ENCODE assay signal across 16 cellular contexts in the genomic region with DNA sequence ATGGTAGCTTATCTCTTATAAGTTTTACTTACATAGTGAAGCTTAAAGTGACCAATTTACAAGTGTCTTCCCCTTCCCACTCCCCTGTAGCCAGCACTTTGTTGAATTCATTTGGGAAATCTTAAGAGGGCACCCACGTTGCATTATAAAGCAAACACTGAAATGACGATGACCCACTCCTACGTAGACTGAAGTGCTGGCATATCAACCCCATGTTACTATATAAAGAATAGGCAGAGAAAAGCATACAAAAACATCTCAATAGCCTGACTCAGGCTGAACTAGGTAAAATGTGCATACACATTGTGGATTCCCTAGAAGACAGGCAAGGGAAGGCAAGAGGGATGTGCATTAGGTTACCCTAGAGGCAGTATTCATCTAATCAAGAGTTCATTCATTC.
DNase-seq lines count a peak whose midpoint lies in the region; ATAC-seq, FAIRE-seq and TF ChIP-seq lines count a peak whose summit lies in the region.
"Had no signal": no experiment of that assay in that cellular context is flagged by ENCODE, and none has a peak within 500 bp of the region (broad histone marks: within the 10 kb centered on the region; RNA-seq: fewer than 3 reads in every experiment).

No MANE protein-coding gene starts in this region.

- H3K9ac ChIP-seq in HUES64 (ENCODE audit: low read depth, low read length) = peak overlapping the region; percentile 23; the same call in 1 of the 2 replicates
- H3K9ac ChIP-seq in astrocyte (ENCODE audit: low read length) = no peak overlapping the region
- H3K9ac ChIP-seq: GM23248 had no signal

- intact Hi-C loops in lower lobe of right lung (cut with DNase I) = no loop called here
- intact Hi-C loops in Caco-2 (cut with micrococcal nuclease; ENCODE audit: unreplicated experiment) = no loop called here
- intact Hi-C loops in uterus (cut with DNase I; ENCODE audit: low total_unique reads) = no loop called here

- no peaks in the 10 kb centered on the region for H3K36me3 ChIP-seq in HUES64 (ENCODE audit: insufficient read depth, low read length)
- no peaks in the 10 kb centered on the region for H3K36me3 ChIP-seq in astrocyte (ENCODE audit: insufficient read depth, low read length)
- no peaks in the 10 kb centered on the region for H3K36me3 ChIP-seq in lower lobe of right lung
- H3K36me3 ChIP-seq in Caco-2 (ENCODE audit: control insufficient read depth, insufficient read depth, low read length) = no peaks in the 10 kb centered on the region
- H3K36me3 ChIP-seq in uterus = no peaks in the 10 kb centered on the region
- H3K36me3 ChIP-seq: adrenal gland, gastroesophageal sphincter had no signal

- H3K27ac ChIP-seq in HUES64 (ENCODE audit: low read depth, low read length) (peak overlapping the region; percentile 95), astrocyte (ENCODE audit: low read depth, low read length) (peak overlapping the region; percentile 54), lower lobe of right lung (no peak overlapping the region), uterus (no peak overlapping the region)
- H3K27ac ChIP-seq: adrenal gland, GM23248 had no signal

- DNase-seq in DMS53 treated with DMSO at 0.1 percent for 48 hours (lab: John Stamatoyannopoulos, UW; ENCODE audit: unreplicated experiment) = peak; percentile 60
- DNase-seq in astrocyte (ENCODE audit: low read depth) = peak; percentile 83
- no peak for DNase-seq in lower lobe of right lung
- DNase-seq in cerebellar nuclear complex (lab: John Stamatoyannopoulos, UW) = no peak
- DNase-seq in stimulated activated CD4-positive, alpha-beta T cell treated with anti-CD3 and anti-CD28 coated beads, Interleukin-4, amount 100 ng/mL, for 24 hours = no peak
- DNase-seq in Caco-2 = no peak
- DNase-seq in uterus = no peak
- DNase-seq: activated CD8-positive, alpha-beta T cell treated with anti-CD3 and anti-CD28 coated beads, Interleukin-2, amount 10 ng/mL, durations not matched to agents 7 days and 5 days; MM.1S; right cardiac atrium; stimulated activated CD4-positive, alpha-beta T cell treated with anti-CD3 and anti-CD28 coated beads, Interleukin-1b, Interleukin-23, amount 100 ng/mL, for 48 hours had no signal

- POLR2A ChIA-PET in Caco-2 (lab: Charles Lee) = no interaction called here

- H3K4me1 ChIP-seq in HUES64 (ENCODE audit: insufficient read depth, low read length) (peaks cover 83% of the 10 kb centered on the region), astrocyte (ENCODE audit: insufficient read depth, low read length) (peaks cover 22% of the 10 kb centered on the region), lower lobe of right lung (no peaks in the 10 kb centered on the region), Caco-2 (no peaks in the 10 kb centered on the region), uterus (no peaks in the 10 kb centered on the region)
- H3K4me1 ChIP-seq: adrenal gland, gastroesophageal sphincter had no signal

- H2AFZ ChIP-seq in astrocyte (ENCODE audit: low read depth, low read length) = no peak overlapping the region
- H2AFZ ChIP-seq: GM23248 had no signal

- H3K27me3 ChIP-seq in HUES64 (ENCODE audit: insufficient read depth, low read length) (no peaks in the 10 kb centered on the region), astrocyte (ENCODE audit: insufficient read depth, low read length) (no peaks in the 10 kb centered on the region), lower lobe of right lung (ENCODE audit: low read depth) (no peaks in the 10 kb centered on the region), Caco-2 (replicated peaks; ENCODE audit: control insufficient read depth, insufficient read depth, low read length) (no peaks in the 10 kb centered on the region), uterus (no peaks in the 10 kb centered on the region)
- H3K27me3 ChIP-seq: adrenal gland, gastroesophageal sphincter had no signal

- BruUV-seq in Caco-2 (replicated peaks; lab: Mats Ljungman, UMichigan) = no TSS peak

- peak overlapping the region; percentile 56 for H3K4me2 ChIP-seq in astrocyte (ENCODE audit: low read length)

- H3K4me1 Mint-ChIP-seq in astrocyte (ENCODE audit: low read depth, unreplicated experiment) = peaks cover 42% of the 10 kb centered on the region
- peaks cover 9% of the 10 kb centered on the region for H3K4me1 Mint-ChIP-seq in Caco-2 (ENCODE audit: low read depth, unreplicated experiment)

- H3K4me3 ChIP-seq in HUES64 (ENCODE audit: low read length) = no peak overlapping the region
- H3K4me3 ChIP-seq in astrocyte (ENCODE audit: insufficient read depth, low read depth, low read length) = no peak overlapping the region
- H3K4me3 ChIP-seq in lower lobe of right lung = no peak overlapping the region
- H3K4me3 ChIP-seq in Caco-2 (ENCODE audit: low read depth, low read length) = no peak overlapping the region
- no peak overlapping the region for H3K4me3 ChIP-seq in uterus
- H3K4me3 ChIP-seq: adrenal gland, gastroesophageal sphincter, GM23248 had no signal

- H3K9me3 ChIP-seq in HUES64 (ENCODE audit: insufficient read depth, low read depth, low read length) = no peaks in the 10 kb centered on the region
- H3K9me3 ChIP-seq in astrocyte (ENCODE audit: insufficient read depth, low read depth, low read length) = no peaks in the 10 kb centered on the region
- no peaks in the 10 kb centered on the region for H3K9me3 ChIP-seq in lower lobe of right lung
- H3K9me3 ChIP-seq in Caco-2 = no peaks in the 10 kb centered on the region
- no peaks in the 10 kb centered on the region for H3K9me3 ChIP-seq in uterus
- H3K9me3 ChIP-seq: adrenal gland, gastroesophageal sphincter had no signal

- peaks cover 3% of the 10 kb centered on the region for H3K36me3 Mint-ChIP-seq in astrocyte (ENCODE audit: low read depth, unreplicated experiment)
- H3K36me3 Mint-ChIP-seq in Caco-2 (ENCODE audit: insufficient read depth, unreplicated experiment) = peaks cover 7% of the 10 kb centered on the region

- WGBS in HUES64 = 47% methylated on average over 3 of the region's 3 CpGs

- H3K27me3 Mint-ChIP-seq in astrocyte (ENCODE audit: low read depth, unreplicated experiment) (no peaks in the 10 kb centered on the region), Caco-2 (ENCODE audit: insufficient read depth, unreplicated experiment) (no peaks in the 10 kb centered on the region)

- H4K20me1 ChIP-seq in astrocyte (ENCODE audit: insufficient read depth, low read length) = no peaks in the 10 kb centered on the region

- H3K4me3 Mint-ChIP-seq in astrocyte (ENCODE audit: unreplicated experiment) = no peak overlapping the region
- H3K4me3 Mint-ChIP-seq in Caco-2 (ENCODE audit: unreplicated experiment) = no peak overlapping the region
- H3K4me3 Mint-ChIP-seq: activated CD8-positive, alpha-beta T cell treated with anti-CD3 and anti-CD28 coated beads, Interleukin-2, amount 10 ng/mL, durations not matched to agents 7 days and 5 days; activated T-helper 1 cell treated with anti-CD3 and anti-CD28 coated beads, Interleukin-12 subunit alpha, Interleukin-12 subunit beta, Interleukin-2, Interleukin-4 antibody, amounts not matched to agents 30 ng/mL and 10 ng/mL and 1 ng/mL, durations not matched to agents 14 hours and 24 hours and 36 hours had no signal

- CTCF ChIA-PET in Caco-2 (lab: Charles Lee) = no interaction called here

- peaks cover 16% of the 10 kb centered on the region for H3K79me2 ChIP-seq in astrocyte (ENCODE audit: insufficient read depth, low read length)

- no peaks in the 10 kb centered on the region for H3K9me3 Mint-ChIP-seq in astrocyte (ENCODE audit: unreplicated experiment)
- no peaks in the 10 kb centered on the region for H3K9me3 Mint-ChIP-seq in Caco-2 (ENCODE audit: unreplicated experiment)
- H3K9me3 Mint-ChIP-seq: activated T-helper 1 cell treated with anti-CD3 and anti-CD28 coated beads, Interleukin-12 subunit alpha, Interleukin-12 subunit beta, Interleukin-2, Interleukin-4 antibody, amounts not matched to agents 30 ng/mL and 10 ng/mL and 1 ng/mL, durations not matched to agents 14 hours and 24 hours and 36 hours had no signal

- H3K27ac Mint-ChIP-seq in astrocyte (ENCODE audit: unreplicated experiment) = no peak overlapping the region
- no peak overlapping the region for H3K27ac Mint-ChIP-seq in Caco-2 (ENCODE audit: unreplicated experiment)
- H3K27ac Mint-ChIP-seq: activated CD8-positive, alpha-beta T cell treated with anti-CD3 and anti-CD28 coated beads, Interleukin-2, amount 10 ng/mL, durations not matched to agents 7 days and 5 days; activated T-helper 1 cell treated with anti-CD3 and anti-CD28 coated beads, Interleukin-12 subunit alpha, Interleukin-12 subunit beta, Interleukin-2, Interleukin-4 antibody, amounts not matched to agents 30 ng/mL and 10 ng/mL and 1 ng/mL, durations not matched to agents 14 hours and 24 hours and 36 hours had no signal

- ATAC-seq in lower lobe of right lung = peak; percentile 59 to 88
- ATAC-seq: activated CD8-positive, alpha-beta T cell treated with anti-CD3 and anti-CD28 coated beads, Interleukin-2, amount 10 ng/mL, durations not matched to agents 7 days and 5 days; gastroesophageal sphincter; right cardiac atrium had no signal

- TF ChIP-seq CTCF in astrocyte (IDR thresholded peaks at IDR 0.05; ENCODE audit: insufficient read depth, low read depth, low read length) = no peak
- no peak for TF ChIP-seq CTCF in lower lobe of right lung (IDR thresholded peaks at IDR 0.05)
- TF ChIP-seq CTCF in Caco-2 (IDR thresholded peaks at IDR 0.05; ENCODE audit: insufficient read depth in 1 of 2, low read depth in 1 of 2, low read length in 1 of 2, severe bottlenecking in 1 of 2, unreplicated experiment in 1 of 2) = no peak
- TF ChIP-seq CTCF in uterus (IDR thresholded peaks at IDR 0.05) = no peak

- no peak for TF ChIP-seq POLR2A in uterus (IDR thresholded peaks at IDR 0.05)

- no peak for FAIRE-seq in astrocyte (lab: Jason Lieb, UNC)

Comparison
In these comparisons a context has a peak if more than half of its experiments do, and no peak if none do; other contexts are left out.
1. DNase-seq: peak in DMS53 treated with DMSO at 0.1 percent for 48 hours (single experiment) and astrocyte (single experiment); none in lower lobe of right lung (single experiment), cerebellar nuclear complex (0 of 2), stimulated activated CD4-positive, alpha-beta T cell treated with anti-CD3 and anti-CD28 coated beads, Interleukin-4, amount 100 ng/mL, for 24 hours (single experiment), Caco-2 (0 of 2) and uterus (0 of 2).
2. H3K27ac ChIP-seq: peak in HUES64 (single experiment) and astrocyte (single experiment); none in lower lobe of right lung (single experiment) and uterus (0 of 2).